Comparison of ENCODE assay signal across 21 cellular contexts in the genomic region with DNA sequence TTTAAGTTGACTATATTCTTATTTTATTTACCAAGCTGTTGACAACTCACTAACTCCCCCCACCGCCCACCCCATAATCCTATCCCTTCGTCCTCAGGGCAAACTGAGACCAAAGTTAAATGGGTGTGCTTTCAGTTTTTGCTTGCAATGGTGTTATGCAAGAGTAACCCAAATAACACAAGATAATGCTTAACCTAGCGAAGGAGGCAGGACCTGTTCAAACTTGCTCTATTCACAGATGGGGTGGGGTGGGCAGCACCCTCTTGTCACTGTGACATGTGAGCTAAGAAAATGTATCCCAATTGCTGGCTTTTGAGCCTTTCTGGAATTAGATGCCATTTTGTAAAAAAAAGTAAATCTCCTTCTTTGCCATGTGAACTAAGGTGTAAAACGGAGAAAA.
"Had no signal": no experiment of that assay in that cellular context is flagged by ENCODE, and none has a peak within 500 bp of the region (broad histone marks: within the 10 kb centered on the region; RNA-seq: fewer than 3 reads in every experiment).

No MANE protein-coding gene starts in this region.

- DNase-seq: activated CD4-positive, alpha-beta T cell treated with anti-CD3 and anti-CD28 coated beads, Interleukin-2, amount 50 U/mL, for 4 hours; activated gamma-delta T cell treated with Interleukin-2 at 50 U/mL for 16 hours; adrenal gland; dorsolateral prefrontal cortex; foreskin fibroblast; glutamatergic neuron; kidney; left lung; naive thymus-derived CD4-positive, alpha-beta T cell; psoas muscle; right lobe of liver; small intestine; stimulated activated CD4-positive, alpha-beta T cell treated with anti-CD3 and anti-CD28 coated beads, Interleukin-15, amount 100 ng/mL, for 24 hours; stimulated activated CD4-positive, alpha-beta T cell treated with anti-CD3 and anti-CD28 coated beads, Interleukin-2, amount 100 ng/mL, for 48 hours had no signal

- H3K36me3 ChIP-seq: adrenal gland, left lung, right lobe of liver, tibial nerve had no signal

- H3K4me3 Mint-ChIP-seq: naive thymus-derived CD4-positive, alpha-beta T cell; neural progenitor cell; stimulated activated naive CD8-positive, alpha-beta T cell treated with anti-CD3 and anti-CD28 coated beads, Interleukin-15, Interleukin-2, amounts not matched to agents 100 ng/mL and 50 ng/mL, for 24 hours; T-helper 2 cell treated with Interferon-gamma antibody and Interleukin-4, amounts not matched to agents 5 μg/mL and 100 μg/mL, for 36 hours had no signal

- H3K4me3 ChIP-seq: adrenal gland, dorsolateral prefrontal cortex, left lung, neural progenitor cell, psoas muscle, right lobe of liver, tibial nerve had no signal

- H3K4me1 ChIP-seq: left lung, neural progenitor cell, psoas muscle, tibial nerve had no signal

- H3K9ac ChIP-seq: neural progenitor cell had no signal

- FAIRE-seq: colon, kidney, small intestine, TTC549 had no signal

- H3K27me3 ChIP-seq: adrenal gland, dorsolateral prefrontal cortex, left lung, neural progenitor cell, right lobe of liver, tibial nerve had no signal

- H3K27ac Mint-ChIP-seq: naive thymus-derived CD4-positive, alpha-beta T cell; neural progenitor cell; stimulated activated naive CD8-positive, alpha-beta T cell treated with anti-CD3 and anti-CD28 coated beads, Interleukin-15, Interleukin-2, amounts not matched to agents 100 ng/mL and 50 ng/mL, for 24 hours; T-helper 2 cell treated with Interferon-gamma antibody and Interleukin-4, amounts not matched to agents 5 μg/mL and 100 μg/mL, for 36 hours had no signal

- H3K27me3 Mint-ChIP-seq: naive thymus-derived CD4-positive, alpha-beta T cell had no signal

- H3K27ac ChIP-seq: adrenal gland, dorsolateral prefrontal cortex, left lung, neural progenitor cell, psoas muscle, right lobe of liver, tibial nerve had no signal

- ATAC-seq: activated naive CD4-positive, alpha-beta T cell treated with anti-CD3 and anti-CD28 coated beads, Interleukin-2, amount 50 U/mL, for 72 hours; left lung; naive thymus-derived CD4-positive, alpha-beta T cell; psoas muscle had no signal

- H3K9me3 Mint-ChIP-seq: stimulated activated naive CD8-positive, alpha-beta T cell treated with anti-CD3 and anti-CD28 coated beads, Interleukin-15, Interleukin-2, amounts not matched to agents 100 ng/mL and 50 ng/mL, for 24 hours; T-helper 2 cell treated with Interferon-gamma antibody and Interleukin-4, amounts not matched to agents 5 μg/mL and 100 μg/mL, for 36 hours had no signal

- H3K9me3 ChIP-seq: adrenal gland, psoas muscle had no signal
